In the genomic region with DNA sequence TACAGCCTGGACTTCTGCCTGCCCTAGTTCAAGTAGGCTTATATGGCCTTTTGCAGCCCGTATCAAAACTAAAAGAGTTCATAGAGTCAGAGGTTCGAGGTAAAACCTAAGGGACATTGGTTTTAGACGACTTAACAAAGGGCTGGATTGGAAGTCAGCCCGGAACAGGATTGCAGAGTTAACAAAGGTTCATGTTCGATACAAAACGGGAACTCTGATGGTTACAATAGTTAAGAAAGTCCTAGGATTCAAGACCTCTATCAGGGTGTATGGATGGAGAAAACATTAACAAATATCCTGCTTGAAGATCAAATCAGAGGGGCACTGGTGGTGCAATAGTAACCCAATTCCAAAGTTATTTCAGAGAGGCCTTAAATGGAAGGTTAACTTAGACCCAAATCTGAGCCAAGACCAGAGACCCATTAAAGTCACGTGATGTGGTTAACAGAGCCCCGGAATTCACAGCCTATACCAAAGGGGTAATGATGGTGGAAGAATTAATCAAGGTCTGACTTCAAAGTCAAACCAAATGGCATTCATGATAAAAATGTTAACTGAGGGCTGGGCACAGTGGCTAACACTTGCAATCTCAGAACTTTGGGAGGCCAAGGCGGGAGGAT, we compare ENCODE assay signal across 1 cellular context.
TF ChIP-seq lines count a peak whose summit lies in the region.

No MANE protein-coding gene starts in this region.

TF ChIP-seq in HepG2, 621 proteins besides CTCF, POLR2A, EP300 and RAD21:
- TF ChIP-seq, protein P1, sequence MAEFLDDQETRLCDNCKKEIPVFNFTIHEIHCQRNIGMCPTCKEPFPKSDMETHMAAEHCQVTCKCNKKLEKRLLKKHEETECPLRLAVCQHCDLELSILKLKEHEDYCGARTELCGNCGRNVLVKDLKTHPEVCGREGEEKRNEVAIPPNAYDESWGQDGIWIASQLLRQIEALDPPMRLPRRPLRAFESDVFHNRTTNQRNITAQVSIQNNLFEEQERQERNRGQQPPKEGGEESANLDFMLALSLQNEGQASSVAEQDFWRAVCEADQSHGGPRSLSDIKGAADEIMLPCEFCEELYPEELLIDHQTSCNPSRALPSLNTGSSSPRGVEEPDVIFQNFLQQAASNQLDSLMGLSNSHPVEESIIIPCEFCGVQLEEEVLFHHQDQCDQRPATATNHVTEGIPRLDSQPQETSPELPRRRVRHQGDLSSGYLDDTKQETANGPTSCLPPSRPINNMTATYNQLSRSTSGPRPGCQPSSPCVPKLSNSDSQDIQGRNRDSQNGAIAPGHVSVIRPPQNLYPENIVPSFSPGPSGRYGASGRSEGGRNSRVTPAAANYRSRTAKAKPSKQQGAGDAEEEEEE (CRISPR knock-in tag; IDR thresholded peaks at IDR 0.05; ENCODE audit: borderline replicate concordance), result no peak
- TF ChIP-seq ZNF253 (CRISPR knock-in tag; IDR thresholded peaks at IDR 0.05; ENCODE audit: borderline replicate concordance) (no peak), CENPX (CRISPR knock-in tag; IDR thresholded peaks at IDR 0.05) (no peak), KDM3A (CRISPR knock-in tag; IDR thresholded peaks at IDR 0.05; ENCODE audit: low read depth) (no peak), ATAD3A (CRISPR knock-in tag; IDR thresholded peaks at IDR 0.05) (no peak), ZFP62 (CRISPR knock-in tag; IDR thresholded peaks at IDR 0.05) (no peak), MIXL1 (CRISPR knock-in tag; IDR thresholded peaks at IDR 0.05) (no peak), ARHGAP35 (CRISPR knock-in tag; IDR thresholded peaks at IDR 0.05; ENCODE audit: borderline replicate concordance) (no peak), CHD2 (IDR thresholded peaks at IDR 0.05; ENCODE audit: low read depth, low read length) (no peak), SATB2 (CRISPR knock-in tag; IDR thresholded peaks at IDR 0.05) (no peak), MTA3 (CRISPR knock-in tag; IDR thresholded peaks at IDR 0.05) (no peak), KLF15 (CRISPR knock-in tag; IDR thresholded peaks at IDR 0.05; ENCODE audit: borderline replicate concordance) (no peak), ZKSCAN8 (CRISPR knock-in tag; IDR thresholded peaks at IDR 0.05; ENCODE audit: borderline replicate concordance) (no peak), ZNF335 (CRISPR knock-in tag; IDR thresholded peaks at IDR 0.05) (no peak), ZFP1 (CRISPR knock-in tag; IDR thresholded peaks at IDR 0.05) (no peak)
- TF ChIP-seq, protein P2, sequence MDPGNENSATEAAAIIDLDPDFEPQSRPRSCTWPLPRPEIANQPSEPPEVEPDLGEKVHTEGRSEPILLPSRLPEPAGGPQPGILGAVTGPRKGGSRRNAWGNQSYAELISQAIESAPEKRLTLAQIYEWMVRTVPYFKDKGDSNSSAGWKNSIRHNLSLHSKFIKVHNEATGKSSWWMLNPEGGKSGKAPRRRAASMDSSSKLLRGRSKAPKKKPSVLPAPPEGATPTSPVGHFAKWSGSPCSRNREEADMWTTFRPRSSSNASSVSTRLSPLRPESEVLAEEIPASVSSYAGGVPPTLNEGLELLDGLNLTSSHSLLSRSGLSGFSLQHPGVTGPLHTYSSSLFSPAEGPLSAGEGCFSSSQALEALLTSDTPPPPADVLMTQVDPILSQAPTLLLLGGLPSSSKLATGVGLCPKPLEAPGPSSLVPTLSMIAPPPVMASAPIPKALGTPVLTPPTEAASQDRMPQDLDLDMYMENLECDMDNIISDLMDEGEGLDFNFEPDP (CRISPR knock-in tag; conservative IDR thresholded peaks at IDR 0.05), result no peak
- TF ChIP-seq, protein P3, sequence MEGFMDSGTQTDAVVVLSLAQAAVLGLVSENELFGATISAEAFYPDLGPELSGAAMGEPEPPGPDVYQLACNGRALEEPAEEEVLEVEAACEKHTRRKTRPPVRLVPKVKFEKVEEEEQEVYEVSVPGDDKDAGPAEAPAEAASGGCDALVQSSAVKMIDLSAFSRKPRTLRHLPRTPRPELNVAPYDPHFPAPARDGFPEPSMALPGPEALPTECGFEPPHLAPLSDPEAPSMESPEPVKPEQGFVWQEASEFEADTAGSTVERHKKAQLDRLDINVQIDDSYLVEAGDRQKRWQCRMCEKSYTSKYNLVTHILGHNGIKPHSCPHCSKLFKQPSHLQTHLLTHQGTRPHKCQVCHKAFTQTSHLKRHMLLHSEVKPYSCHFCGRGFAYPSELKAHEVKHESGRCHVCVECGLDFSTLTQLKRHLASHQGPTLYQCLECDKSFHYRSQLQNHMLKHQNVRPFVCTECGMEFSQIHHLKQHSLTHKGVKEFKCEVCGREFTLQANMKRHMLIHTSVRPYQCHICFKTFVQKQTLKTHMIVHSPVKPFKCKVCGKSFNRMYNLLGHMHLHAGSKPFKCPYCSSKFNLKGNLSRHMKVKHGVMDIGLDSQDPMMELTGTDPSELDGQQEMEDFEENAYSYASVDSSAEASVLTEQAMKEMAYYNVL (CRISPR knock-in tag; IDR thresholded peaks at IDR 0.05; ENCODE audit: borderline replicate concordance), result no peak
- TF ChIP-seq, protein P4, sequence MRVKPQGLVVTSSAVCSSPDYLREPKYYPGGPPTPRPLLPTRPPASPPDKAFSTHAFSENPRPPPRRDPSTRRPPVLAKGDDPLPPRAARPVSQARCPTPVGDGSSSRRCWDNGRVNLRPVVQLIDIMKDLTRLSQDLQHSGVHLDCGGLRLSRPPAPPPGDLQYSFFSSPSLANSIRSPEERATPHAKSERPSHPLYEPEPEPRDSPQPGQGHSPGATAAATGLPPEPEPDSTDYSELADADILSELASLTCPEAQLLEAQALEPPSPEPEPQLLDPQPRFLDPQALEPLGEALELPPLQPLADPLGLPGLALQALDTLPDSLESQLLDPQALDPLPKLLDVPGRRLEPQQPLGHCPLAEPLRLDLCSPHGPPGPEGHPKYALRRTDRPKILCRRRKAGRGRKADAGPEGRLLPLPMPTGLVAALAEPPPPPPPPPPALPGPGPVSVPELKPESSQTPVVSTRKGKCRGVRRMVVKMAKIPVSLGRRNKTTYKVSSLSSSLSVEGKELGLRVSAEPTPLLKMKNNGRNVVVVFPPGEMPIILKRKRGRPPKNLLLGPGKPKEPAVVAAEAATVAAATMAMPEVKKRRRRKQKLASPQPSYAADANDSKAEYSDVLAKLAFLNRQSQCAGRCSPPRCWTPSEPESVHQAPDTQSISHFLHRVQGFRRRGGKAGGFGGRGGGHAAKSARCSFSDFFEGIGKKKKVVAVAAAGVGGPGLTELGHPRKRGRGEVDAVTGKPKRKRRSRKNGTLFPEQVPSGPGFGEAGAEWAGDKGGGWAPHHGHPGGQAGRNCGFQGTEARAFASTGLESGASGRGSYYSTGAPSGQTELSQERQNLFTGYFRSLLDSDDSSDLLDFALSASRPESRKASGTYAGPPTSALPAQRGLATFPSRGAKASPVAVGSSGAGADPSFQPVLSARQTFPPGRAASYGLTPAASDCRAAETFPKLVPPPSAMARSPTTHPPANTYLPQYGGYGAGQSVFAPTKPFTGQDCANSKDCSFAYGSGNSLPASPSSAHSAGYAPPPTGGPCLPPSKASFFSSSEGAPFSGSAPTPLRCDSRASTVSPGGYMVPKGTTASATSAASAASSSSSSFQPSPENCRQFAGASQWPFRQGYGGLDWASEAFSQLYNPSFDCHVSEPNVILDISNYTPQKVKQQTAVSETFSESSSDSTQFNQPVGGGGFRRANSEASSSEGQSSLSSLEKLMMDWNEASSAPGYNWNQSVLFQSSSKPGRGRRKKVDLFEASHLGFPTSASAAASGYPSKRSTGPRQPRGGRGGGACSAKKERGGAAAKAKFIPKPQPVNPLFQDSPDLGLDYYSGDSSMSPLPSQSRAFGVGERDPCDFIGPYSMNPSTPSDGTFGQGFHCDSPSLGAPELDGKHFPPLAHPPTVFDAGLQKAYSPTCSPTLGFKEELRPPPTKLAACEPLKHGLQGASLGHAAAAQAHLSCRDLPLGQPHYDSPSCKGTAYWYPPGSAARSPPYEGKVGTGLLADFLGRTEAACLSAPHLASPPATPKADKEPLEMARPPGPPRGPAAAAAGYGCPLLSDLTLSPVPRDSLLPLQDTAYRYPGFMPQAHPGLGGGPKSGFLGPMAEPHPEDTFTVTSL (CRISPR knock-in tag; IDR thresholded peaks at IDR 0.05; ENCODE audit: borderline replicate concordance), result no peak
